1 cellular context compared by ENCODE assay signal in the genomic region with DNA sequence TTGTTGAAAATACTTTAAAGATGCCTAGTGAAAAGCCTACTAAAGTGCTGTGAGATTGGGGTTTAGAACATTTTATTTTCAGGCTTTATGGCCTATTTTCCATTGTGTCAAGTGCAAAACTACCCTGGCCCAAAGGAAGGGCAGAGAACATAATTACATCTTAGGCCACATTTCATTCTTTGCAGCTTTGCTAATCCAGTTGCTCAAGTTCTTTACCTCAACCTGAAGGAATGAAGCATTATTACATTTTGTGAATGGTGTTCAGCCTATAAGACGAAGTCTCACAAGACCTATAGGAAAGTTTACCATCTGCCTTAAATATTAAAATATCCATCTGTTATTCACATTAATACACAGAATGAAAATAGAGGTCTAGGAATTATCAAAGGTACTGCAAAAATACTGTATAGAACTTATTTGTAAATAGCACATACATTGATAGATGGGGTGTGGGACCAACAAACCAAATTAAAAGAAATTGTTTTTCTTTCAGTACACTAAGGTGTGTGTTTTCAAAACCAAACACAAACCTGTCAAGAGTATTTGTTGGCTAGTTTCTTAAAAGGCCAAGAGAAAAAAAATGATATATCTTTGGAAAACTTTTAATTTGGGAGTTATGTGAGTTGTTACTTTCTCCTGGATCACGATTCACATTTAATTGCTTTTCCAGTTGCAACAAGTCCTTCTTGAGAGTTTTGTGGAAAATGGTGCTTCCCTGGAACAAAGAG.
A peak's percentile ranks its signal among the peaks of the same experiment; 100 is the strongest.
TF ChIP-seq lines count a peak whose summit lies in the region.

No MANE protein-coding gene starts in this region.

TF ChIP-seq in K562, 482 proteins besides CTCF, POLR2A, EP300 and RAD21:
- TF ChIP-seq ETV5 (CRISPR knock-in tag; IDR thresholded peaks at IDR 0.05; ENCODE audit: low read depth), result no peak
- TF ChIP-seq FOXK1 (CRISPR knock-in tag; IDR thresholded peaks at IDR 0.05; ENCODE audit: borderline replicate concordance), result no peak
- TF ChIP-seq, protein P1, sequence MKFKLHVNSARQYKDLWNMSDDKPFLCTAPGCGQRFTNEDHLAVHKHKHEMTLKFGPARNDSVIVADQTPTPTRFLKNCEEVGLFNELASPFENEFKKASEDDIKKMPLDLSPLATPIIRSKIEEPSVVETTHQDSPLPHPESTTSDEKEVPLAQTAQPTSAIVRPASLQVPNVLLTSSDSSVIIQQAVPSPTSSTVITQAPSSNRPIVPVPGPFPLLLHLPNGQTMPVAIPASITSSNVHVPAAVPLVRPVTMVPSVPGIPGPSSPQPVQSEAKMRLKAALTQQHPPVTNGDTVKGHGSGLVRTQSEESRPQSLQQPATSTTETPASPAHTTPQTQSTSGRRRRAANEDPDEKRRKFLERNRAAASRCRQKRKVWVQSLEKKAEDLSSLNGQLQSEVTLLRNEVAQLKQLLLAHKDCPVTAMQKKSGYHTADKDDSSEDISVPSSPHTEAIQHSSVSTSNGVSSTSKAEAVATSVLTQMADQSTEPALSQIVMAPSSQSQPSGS (CRISPR knock-in tag; IDR thresholded peaks at IDR 0.05), result no peak
- TF ChIP-seq CREB5 (CRISPR knock-in tag; IDR thresholded peaks at IDR 0.05), result no peak
- no peak for TF ChIP-seq SMAD2 (IDR thresholded peaks at IDR 0.05; ENCODE audit: low read depth, low read length)
- no peak for TF ChIP-seq PTTG1 (tag; IDR thresholded peaks at IDR 0.05; ENCODE audit: low read depth)
- peak; percentile 51; the same call in 1 of the 2 replicates for TF ChIP-seq SUPT5H (IDR thresholded peaks at IDR 0.05)
- no peak for TF ChIP-seq HDAC8 (tag; IDR thresholded peaks at IDR 0.05)
- TF ChIP-seq POLR2H (tag; IDR thresholded peaks at IDR 0.05; ENCODE audit: low read depth), result peak; percentile 69
- no peak for TF ChIP-seq HDAC1 (IDR thresholded peaks at IDR 0.05)
- TF ChIP-seq KHSRP (IDR thresholded peaks at IDR 0.05), result peak; percentile 35; the same call in 1 of the 2 replicates
- no peak for TF ChIP-seq ZKSCAN8 (CRISPR knock-in tag; IDR thresholded peaks at IDR 0.05)
- no peak for TF ChIP-seq MLLT1 (IDR thresholded peaks at IDR 0.05)
- no peak for TF ChIP-seq HMGN3 (IDR thresholded peaks at IDR 0.05; ENCODE audit: borderline replicate concordance, extremely low read depth, insufficient read length, low read depth, low read length)
- TF ChIP-seq CHD4 (IDR thresholded peaks at IDR 0.05; ENCODE audit: insufficient read depth, insufficient replicate concordance, low read depth, low read length, poor library complexity, severe bottlenecking), result no peak
- no peak for TF ChIP-seq BHLHE40 (IDR thresholded peaks at IDR 0.05; ENCODE audit: low read length)
- no peak for TF ChIP-seq EP400 (IDR thresholded peaks at IDR 0.05)
- TF ChIP-seq ZNF444 (CRISPR knock-in tag; IDR thresholded peaks at IDR 0.05), result no peak
- no peak for TF ChIP-seq ZNF121 (CRISPR knock-in tag; conservative IDR thresholded peaks at IDR 0.05)
- TF ChIP-seq ATF7 (IDR thresholded peaks at IDR 0.05), result no peak
- no peak for TF ChIP-seq FOXP1 (CRISPR knock-in tag; IDR thresholded peaks at IDR 0.05)
- no peak for TF ChIP-seq HDAC6 (IDR thresholded peaks at IDR 0.05; ENCODE audit: low read depth, low read length)
- peak; percentile 50; the same call in 1 of the 2 replicates for TF ChIP-seq FOXJ2 (tag; IDR thresholded peaks at IDR 0.05)
- TF ChIP-seq POLR2AphosphoS2 (IDR thresholded peaks at IDR 0.05; ENCODE audit: low read length), result peak; percentile 67
- no peak for TF ChIP-seq USF2 (CRISPR knock-in tag; IDR thresholded peaks at IDR 0.05)
- TF ChIP-seq PML (IDR thresholded peaks at IDR 0.05; ENCODE audit: low read length), result 0 out of 2 replicates have a peak, but pooled peaks have one; percentile 34
- no peak for TF ChIP-seq SRSF1 (IDR thresholded peaks at IDR 0.05; ENCODE audit: low read depth, low read length)
- TF ChIP-seq, protein P2, sequence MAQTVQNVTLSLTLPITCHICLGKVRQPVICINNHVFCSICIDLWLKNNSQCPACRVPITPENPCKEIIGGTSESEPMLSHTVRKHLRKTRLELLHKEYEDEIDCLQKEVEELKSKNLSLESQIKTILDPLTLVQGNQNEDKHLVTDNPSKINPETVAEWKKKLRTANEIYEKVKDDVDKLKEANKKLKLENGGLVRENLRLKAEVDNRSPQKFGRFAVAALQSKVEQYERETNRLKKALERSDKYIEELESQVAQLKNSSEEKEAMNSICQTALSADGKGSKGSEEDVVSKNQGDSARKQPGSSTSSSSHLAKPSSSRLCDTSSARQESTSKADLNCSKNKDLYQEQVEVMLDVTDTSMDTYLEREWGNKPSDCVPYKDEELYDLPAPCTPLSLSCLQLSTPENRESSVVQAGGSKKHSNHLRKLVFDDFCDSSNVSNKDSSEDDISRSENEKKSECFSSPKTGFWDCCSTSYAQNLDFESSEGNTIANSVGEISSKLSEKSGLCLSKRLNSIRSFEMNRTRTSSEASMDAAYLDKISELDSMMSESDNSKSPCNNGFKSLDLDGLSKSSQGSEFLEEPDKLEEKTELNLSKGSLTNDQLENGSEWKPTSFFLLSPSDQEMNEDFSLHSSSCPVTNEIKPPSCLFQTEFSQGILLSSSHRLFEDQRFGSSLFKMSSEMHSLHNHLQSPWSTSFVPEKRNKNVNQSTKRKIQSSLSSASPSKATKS (CRISPR knock-in tag; IDR thresholded peaks at IDR 0.05), result no peak
- TF ChIP-seq FUS (optimal IDR thresholded peaks at IDR 0.05; ENCODE audit: low read depth, low read length), result no peak
- TF ChIP-seq ZNF707 (CRISPR knock-in tag; conservative IDR thresholded peaks at IDR 0.05), result no peak
- TF ChIP-seq TAF9B (IDR thresholded peaks at IDR 0.05; ENCODE audit: partially characterized antibody), result no peak
